18 cellular contexts compared by ENCODE assay signal in the genomic region with DNA sequence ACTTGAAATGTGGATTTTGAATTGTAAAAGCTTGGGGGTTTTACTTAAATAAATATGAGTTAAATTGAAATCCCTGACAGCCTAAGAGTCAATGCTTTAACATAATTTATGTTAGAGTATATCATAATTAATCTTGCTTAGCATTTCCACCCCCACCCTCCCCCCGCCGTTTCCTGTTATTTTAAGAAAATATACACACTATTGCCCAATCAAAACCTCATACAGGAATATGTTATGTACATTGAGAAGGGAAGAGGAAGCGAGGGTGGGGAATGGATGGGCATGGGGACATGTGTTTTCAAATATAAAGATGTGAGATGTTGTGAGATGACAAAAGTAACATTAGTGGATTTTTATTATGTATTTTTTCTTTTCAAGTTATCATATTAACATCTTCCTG.
"Had no signal": no experiment of that assay in that cellular context is flagged by ENCODE, and none has a peak within 500 bp of the region (broad histone marks: within the 10 kb centered on the region; RNA-seq: fewer than 3 reads in every experiment).

No MANE protein-coding gene starts in this region.

- ATAC-seq: activated naive CD4-positive, alpha-beta T cell treated with anti-CD3 and anti-CD28 coated beads, Interleukin-2, amount 50 U/mL, for 72 hours; activated T-cell treated with anti-CD3 and anti-CD28 coated beads, Interleukin-2, amount 50 U/mL, for 4 hours; body of pancreas; gastroesophageal sphincter had no signal

- H3K9me3 Mint-ChIP-seq: activated naive CD4-positive, alpha-beta T cell treated with anti-CD3 and anti-CD28 coated beads, Interleukin-2, amount 50 U/mL, for 72 hours; activated T-cell treated with anti-CD3 and anti-CD28 coated beads, Interleukin-2, amount 50 U/mL, for 4 hours; mesothelial cell of epicardium; neural progenitor cell had no signal

- H3K9me3 ChIP-seq: body of pancreas, gastroesophageal sphincter, tibial artery, uterus had no signal

- H3K36me3 Mint-ChIP-seq: activated naive CD4-positive, alpha-beta T cell treated with anti-CD3 and anti-CD28 coated beads, Interleukin-2, amount 50 U/mL, for 72 hours; mesothelial cell of epicardium; neural progenitor cell had no signal

- H3K4me3 Mint-ChIP-seq: activated T-cell treated with anti-CD3 and anti-CD28 coated beads, Interleukin-2, amount 50 U/mL, for 4 hours; central memory CD8-positive, alpha-beta T cell; mesothelial cell of epicardium; neural progenitor cell had no signal

- DNase-seq: activated CD4-positive, alpha-beta T cell treated with anti-CD3 and anti-CD28 coated beads for 1 hour; activated CD4-positive, alpha-beta T cell treated with anti-CD3 and anti-CD28 coated beads, Interleukin-2, amount 50 U/mL, for 48 hours; activated effector memory CD4-positive, alpha-beta T cell treated with anti-CD3 and anti-CD28 coated beads, Interleukin-2, amount 50 U/mL, for 16 hours; activated T-cell treated with anti-CD3 and anti-CD28 coated beads, Interleukin-2, amount 50 U/mL, for 4 hours; amniotic stem cell; cortex of kidney; effector memory CD4-positive, alpha-beta T cell; retina; tibial artery; uterus had no signal

- H3K27ac ChIP-seq: body of pancreas, epithelial cell of prostate, gastroesophageal sphincter, hepatocyte, neural progenitor cell, tibial artery, uterus had no signal

- H3K4me1 Mint-ChIP-seq: central memory CD8-positive, alpha-beta T cell; neural progenitor cell had no signal

- H3K27me3 ChIP-seq: body of pancreas, gastroesophageal sphincter, hepatocyte, neural progenitor cell, tibial artery, uterus had no signal

- H3K27me3 Mint-ChIP-seq: central memory CD8-positive, alpha-beta T cell had no signal

- H3K27ac Mint-ChIP-seq: activated naive CD4-positive, alpha-beta T cell treated with anti-CD3 and anti-CD28 coated beads, Interleukin-2, amount 50 U/mL, for 72 hours had no signal

- H3K4me1 ChIP-seq: gastroesophageal sphincter, tibial artery, uterus had no signal

- H3K4me3 ChIP-seq: body of pancreas, gastroesophageal sphincter, hepatocyte, neural progenitor cell, tibial artery, uterus had no signal

- H3K36me3 ChIP-seq: gastroesophageal sphincter, neural progenitor cell, tibial artery, uterus had no signal
